ENCODE assay signal across 8 cellular contexts in genomic region chr1:904271-904950, GRCh38. TPM values are rescaled to one million over a fixed set of nuclear protein-coding genes. Genes with fewer than 3 reads are reported as not detected.
DNase-seq lines count a peak whose midpoint lies in the region; ATAC-seq, FAIRE-seq and TF ChIP-seq lines count a peak whose summit lies in the region.

No MANE protein-coding gene starts in this region.

- peaks cover 0 to 3% (median 0%) of the 10 kb centered on the region in 7 donors for H3K9me3 Mint-ChIP-seq in CD14-positive monocyte

- no peaks in the 10 kb centered on the region for H4K20me1 ChIP-seq in GM12878 (ENCODE audit: control insufficient read depth, insufficient read depth)

- H3K4me2 ChIP-seq in GM12878 (ENCODE audit: control insufficient read depth, insufficient read depth) = peak overlapping the region; percentile 25; the same call in 1 of the 2 replicates

- SMC1A ChIA-PET in GM12878 (lab: Charles Lee; ENCODE audit: uncharacterized antibody, unreplicated experiment) = interaction anchor here (0.6 to 1.0 kb wide), 2 partner anchors 54 to 346 kb away, joined by 3 to 4 read pairs; partner anchors contain the start of gene NOC2L

- 1% methylated on average over 23 of the region's 92 CpGs for whole genome bisulfite sequencing in GM12878 (ENCODE audit: insufficient coverage, insufficient replicate concordance, low lambda C conversion rate, missing lambda C conversion rate)

- POLR2A ChIA-PET in GM12878 (lab: Charles Lee) = interaction anchor here (0.9 to 1.4 kb wide), 4 partner anchors 33 to 72 kb away, joined by 3 to 6 read pairs (median 4); partner anchors contain the start of gene PLEKHN1

- RAD21 ChIA-PET in GM12878 (lab: Charles Lee; ENCODE audit: unreplicated experiment) = interaction anchor here (0.7 to 2.8 kb wide), 11 partner anchors 9 to 160 kb away, joined by 3 to 20 read pairs (median 5); partner anchors contain the start of gene NOC2L

- no TSS peak for BruUV-seq in GM12878 (replicated peaks; lab: Mats Ljungman, UMichigan)

- peaks cover 34 to 58% (median 36%) of the 10 kb centered on the region in 3 donors for H3K27me3 Mint-ChIP-seq in CD14-positive monocyte (ENCODE audit: low read depth in 3 of 3)

- H3K9me3 ChIP-seq in GM12878 (replicated peaks; ENCODE audit: control insufficient read depth, insufficient read depth, low read length) = no peaks in the 10 kb centered on the region; the same call in 2 of the 3 replicates
- peaks cover 6% of the 10 kb centered on the region for H3K9me3 ChIP-seq in iPS-18c (ENCODE audit: control insufficient read depth, insufficient read depth, low read length)

- H3K27ac ChIP-seq in GM12878 (ENCODE audit: control insufficient read depth, insufficient read depth) = no peak overlapping the region

- H3K27ac Mint-ChIP-seq in CD14-positive monocyte = peak overlapping the region in 1 of 7 donors; percentile 80

- H3K9ac ChIP-seq in GM12878 (ENCODE audit: control insufficient read depth, insufficient read depth, low read length) = no peak overlapping the region; the same call in 1 of the 2 replicates

- ATAC-seq in GM21529 (IDR thresholded peaks at IDR 0.05; ENCODE audit: unreplicated experiment) (peak; percentile 57), GM12878 (peak; percentile 90), GM18517 (IDR thresholded peaks at IDR 0.05; ENCODE audit: unreplicated experiment) (no peak)

- peak overlapping the region; percentile 74 to 81 for H3K4me3 Mint-ChIP-seq in CD14-positive monocyte

- DNase-seq in CD14-positive monocyte (ENCODE audit: low spot score) = peak; percentile 72
- peak; percentile 78 to 82 (median 80) for DNase-seq in NCI-H1417 (lab: John Stamatoyannopoulos, UW)
- DNase-seq in UCSD-AML1 (lab: John Stamatoyannopoulos, UW; ENCODE audit: unreplicated experiment) = peak; percentile 84
- no peak for DNase-seq in GM12878 (ENCODE audit: low read depth, low spot score)
- peak; percentile 85 for DNase-seq in stimulated activated CD4-positive, alpha-beta T cell treated with anti-CD3 and anti-CD28 coated beads, Interleukin-12 subunit alpha, Interleukin-12 subunit beta, amount 100 ng/mL, for 4 hours

- peak overlapping the region; percentile 24; the same call in 1 of the 2 replicates for H3K4me3 ChIP-seq in GM12878
- H3K4me3 ChIP-seq in iPS-18c (ENCODE audit: insufficient read depth, low read depth, low read length) = peak overlapping the region; percentile 36; the same call in 1 of the 2 replicates

- TF ChIP-seq EP300 in GM12878 (IDR thresholded peaks at IDR 0.05; ENCODE audit: borderline replicate concordance in 1 of 2, control insufficient read depth in 1 of 2, low read depth in 2 of 2, low read length in 2 of 2) = no peak

- peak; percentile 59 for FAIRE-seq in GM12878 (lab: Jason Lieb, UNC)

- in situ Hi-C loops in GM12878 (cut with MboI) = no loop called here

- H2AFZ ChIP-seq in GM12878 (ENCODE audit: control insufficient read depth, low read depth, low read length) = peak overlapping the region; percentile 17; the same call in 1 of the 2 replicates

- TF ChIP-seq CTCF in CD14-positive monocyte (IDR thresholded peaks at IDR 0.05) = peak; percentile 81
- peak; percentile 66 to 95 (median 72); a peak in 5 of 6 replicates for TF ChIP-seq CTCF in GM12878 (IDR thresholded peaks at IDR 0.05 in 2 of 3, conservative IDR thresholded peaks at IDR 0.05 in 1 of 3; ENCODE audit: control insufficient read depth in 2 of 3, extremely low read depth in 1 of 3, insufficient read depth in 1 of 3, low read depth in 3 of 3, low read length in 3 of 3)

- peaks cover 19% of the 10 kb centered on the region for H3K4me1 Mint-ChIP-seq in CD14-positive monocyte

- no peaks in the 10 kb centered on the region; a peak in 1 of 4 replicates for H3K27me3 ChIP-seq in GM12878 (replicated peaks in 1 of 2; ENCODE audit: control insufficient read depth in 2 of 2, insufficient read depth in 2 of 2, low read length in 1 of 2)

- H3K36me3 Mint-ChIP-seq in CD14-positive monocyte = peaks cover 0 to 3% of the 10 kb centered on the region in 2 donors

- H3K79me2 ChIP-seq in GM12878 (ENCODE audit: control insufficient read depth, insufficient read depth, low read length) = no peaks in the 10 kb centered on the region

- H3K36me3 ChIP-seq in GM12878 (ENCODE audit: control insufficient read depth in 2 of 2, insufficient read depth in 2 of 2, low read length in 1 of 2) = no peaks in the 10 kb centered on the region

- peak; percentile 58 for TF ChIP-seq POLR2A in GM12878 (IDR thresholded peaks at IDR 0.05; ENCODE audit: low read depth, low read length)

- peaks cover 7% of the 10 kb centered on the region for H3K4me1 ChIP-seq in GM12878 (ENCODE audit: control insufficient read depth, insufficient read depth, low read length)

- intact Hi-C loops in CD14-positive monocyte (cut with micrococcal nuclease) = loop anchor here (2.0 to 10.0 kb wide), 2 partner anchors 60 to 70 kb away; partner anchors contain the start of genes KLHL17 (in 1 of the 2) and PLEKHN1 (in 1 of the 2)
- intact Hi-C loops in GM12878 (cut with micrococcal nuclease; ENCODE audit: unreplicated experiment) = loop anchor here (10.0 kb wide), 1 partner anchor 160 kb away; no protein-coding TSS in a partner anchor

- TF ChIP-seq RAD21 in GM12878 (IDR thresholded peaks at IDR 0.05; ENCODE audit: insufficient read depth, low read depth, low read length) = peak; percentile 76

- CTCF ChIA-PET in GM12878 (lab: Yijun Ruan, JAX) = interaction anchor here (0.7 to 2.9 kb wide), 13 partner anchors 9 to 160 kb away, joined by 3 to 16 read pairs (median 3); partner anchors contain the start of gene NOC2L

TF ChIP-seq in GM12878, 131 proteins besides CTCF, POLR2A, EP300 and RAD21 (continues in another document):
- TF ChIP-seq NR2C2 (IDR thresholded peaks at IDR 0.05; ENCODE audit: borderline replicate concordance, control insufficient read depth, insufficient read length, low read depth) = no peak
- no peak for TF ChIP-seq JUND (IDR thresholded peaks at IDR 0.05; ENCODE audit: low read depth, low read length)
- no peak for TF ChIP-seq NBN (IDR thresholded peaks at IDR 0.05)

RNA-seq across cellular contexts. Expression of gene SAMD11, which starts 19.3 kb away (rescaled TPM):
- polyA plus RNA-seq in CD14-positive monocyte (not detected), GM12878 (2011; rRNA removed) (not detected in 2 replicates), GM12878 (2014; fragmentation: Illumina TruSeq; extraction: Trizol) (not detected in 2 replicates), GM12878 (2014; fragmentation: Nextera tagmentation; extraction: Ambion mirVana) (under 1 TPM in 1 of 2 experiments, not detected in 1; 0.04 TPM), GM12878 (2014; rRNA removed) (0.29 TPM in 1 of 2 replicates, not detected in the other), GM12878 (2016; fragmentation: Nextera tagmentation; extraction: Ambion mirVana) (under 1 TPM; 0.09 to 0.31 TPM)
- total RNA-seq in GM12878 (2013; cell fraction: nucleolus; rRNA removed) = not detected in 2 replicates
- total RNA-seq in GM12878 (2014; rRNA removed) (not detected in 2 replicates), GM12878 (2014; rRNA removed; fragmentation: Illumina TruSeq; extraction: Trizol) (not detected in 2 replicates), GM12878 (2021) (not detected in 2 replicates)
- not detected for polyA plus RNA-seq in GM12878 (2011; ENCODE audit: low read depth)
- polyA plus RNA-seq in GM12878 (2011; cell fraction: cytosol; rRNA removed) = 0.03 TPM in 1 of 2 replicates, not detected in the other
- 0.10 TPM in 1 of 2 replicates, not detected in the other for polyA plus RNA-seq in GM12878 (2011; cell fraction: nucleus; rRNA removed)
- polyA plus RNA-seq in GM12878 (2012) = 0.08 TPM in 1 of 2 replicates, not detected in the other
- polyA minus RNA-seq in GM12878 (2011; rRNA and poly(A)+ RNA removed) = not detected in 2 replicates
- 4.3 and 4.5 TPM in 2 replicates for polyA minus RNA-seq in GM12878 (2011; cell fraction: cytosol; rRNA and poly(A)+ RNA removed)
- 0.19 and 0.24 TPM in 2 replicates for polyA minus RNA-seq in GM12878 (2011; cell fraction: nucleus; rRNA and poly(A)+ RNA removed)

RNA-seq across cellular contexts. Expression of gene NOC2L, which starts 54.6 kb away (rescaled TPM):
- 10 to 100 TPM; 34.5 to 35.8 TPM for polyA plus RNA-seq in CD14-positive monocyte
- 45.4 and 56.2 TPM in 2 replicates for total RNA-seq in GM12878 (2013; cell fraction: nucleolus; rRNA removed)
- 92.5 and 107 TPM in 2 replicates for total RNA-seq in GM12878 (2014; rRNA removed)
- 44.7 and 52.5 TPM in 2 replicates for total RNA-seq in GM12878 (2014; rRNA removed; fragmentation: Illumina TruSeq; extraction: Trizol)
- 115 and 132 TPM in 2 replicates for total RNA-seq in GM12878 (2021)
- polyA plus RNA-seq in GM12878 (2011; ENCODE audit: low read depth) = 20.8 TPM
- polyA plus RNA-seq in GM12878 (2011; rRNA removed) = 19.2 and 40.7 TPM in 2 replicates
- polyA plus RNA-seq in GM12878 (2011; cell fraction: cytosol; rRNA removed) = 66.9 and 84.3 TPM in 2 replicates
- 106 and 173 TPM in 2 replicates for polyA plus RNA-seq in GM12878 (2011; cell fraction: nucleus; rRNA removed)
- 46.1 and 49.2 TPM in 2 replicates for polyA plus RNA-seq in GM12878 (2012)
- polyA plus RNA-seq in GM12878 (2014; fragmentation: Illumina TruSeq; extraction: Trizol) = 26.6 and 48.6 TPM in 2 replicates
- 1 to 10 TPM; 1.3 to 4.6 TPM for polyA plus RNA-seq in GM12878 (2014; fragmentation: Nextera tagmentation; extraction: Ambion mirVana)
- 76.1 and 88.9 TPM in 2 replicates for polyA plus RNA-seq in GM12878 (2014; rRNA removed)
- polyA plus RNA-seq in GM12878 (2016; fragmentation: Nextera tagmentation; extraction: Ambion mirVana) = 100 to 1,000 TPM; 154 to 171 TPM
- 52.2 and 87.7 TPM in 2 replicates for polyA minus RNA-seq in GM12878 (2011; rRNA and poly(A)+ RNA removed)
- 42.2 and 44.6 TPM in 2 replicates for polyA minus RNA-seq in GM12878 (2011; cell fraction: cytosol; rRNA and poly(A)+ RNA removed)
- 16.1 and 33.3 TPM in 2 replicates for polyA minus RNA-seq in GM12878 (2011; cell fraction: nucleus; rRNA and poly(A)+ RNA removed)

RNA-seq across cellular contexts. Expression of gene KLHL17, which starts 56.0 kb away (rescaled TPM):
- polyA plus RNA-seq in CD14-positive monocyte (under 1 TPM; 0.31 to 0.71 TPM), GM12878 (2011; rRNA removed) (3.5 and 8.4 TPM in 2 replicates), GM12878 (2014; fragmentation: Illumina TruSeq; extraction: Trizol) (0.32 and 2.3 TPM in 2 replicates), GM12878 (2014; fragmentation: Nextera tagmentation; extraction: Ambion mirVana) (under 1 TPM; 0.03 to 0.35 TPM), GM12878 (2014; rRNA removed) (28.2 and 35.0 TPM in 2 replicates), GM12878 (2016; fragmentation: Nextera tagmentation; extraction: Ambion mirVana) (1 to 10 TPM; 1.3 to 6.6 TPM)
- total RNA-seq in GM12878 (2013; cell fraction: nucleolus; rRNA removed) = 40.7 and 42.9 TPM in 2 replicates
- total RNA-seq in GM12878 (2014; rRNA removed) (14.9 and 18.2 TPM in 2 replicates), GM12878 (2014; rRNA removed; fragmentation: Illumina TruSeq; extraction: Trizol) (3.6 and 4.0 TPM in 2 replicates), GM12878 (2021) (27.2 and 30.6 TPM in 2 replicates)
- 5.1 TPM for polyA plus RNA-seq in GM12878 (2011; ENCODE audit: low read depth)
- 10.9 and 20.3 TPM in 2 replicates for polyA plus RNA-seq in GM12878 (2011; cell fraction: cytosol; rRNA removed)
- polyA plus RNA-seq in GM12878 (2011; cell fraction: nucleus; rRNA removed) = 410 and 507 TPM in 2 replicates
- polyA plus RNA-seq in GM12878 (2012) = 14.6 and 20.2 TPM in 2 replicates
- 3.4 and 6.7 TPM in 2 replicates for polyA minus RNA-seq in GM12878 (2011; rRNA and poly(A)+ RNA removed)
- polyA minus RNA-seq in GM12878 (2011; cell fraction: cytosol; rRNA and poly(A)+ RNA removed) = 2.9 and 4.7 TPM in 2 replicates
- 30.2 and 35.6 TPM in 2 replicates for polyA minus RNA-seq in GM12878 (2011; cell fraction: nucleus; rRNA and poly(A)+ RNA removed)
